In genomic region chr9:99681113-99681512, GRCh38 we compare ENCODE assay signal across 1 cellular context.
TF ChIP-seq lines count a peak whose summit lies in the region.

No MANE protein-coding gene starts in this region.

TF ChIP-seq in liver, 16 proteins besides CTCF, POLR2A, EP300 and RAD21 (continued from another document):
- no peak for TF ChIP-seq REST (IDR thresholded peaks at IDR 0.05)
- TF ChIP-seq YY1 (IDR thresholded peaks at IDR 0.05), result no peak
- TF ChIP-seq NR2F2 (IDR thresholded peaks at IDR 0.05), result no peak
